24 cellular contexts compared by ENCODE assay signal in the genomic region with DNA sequence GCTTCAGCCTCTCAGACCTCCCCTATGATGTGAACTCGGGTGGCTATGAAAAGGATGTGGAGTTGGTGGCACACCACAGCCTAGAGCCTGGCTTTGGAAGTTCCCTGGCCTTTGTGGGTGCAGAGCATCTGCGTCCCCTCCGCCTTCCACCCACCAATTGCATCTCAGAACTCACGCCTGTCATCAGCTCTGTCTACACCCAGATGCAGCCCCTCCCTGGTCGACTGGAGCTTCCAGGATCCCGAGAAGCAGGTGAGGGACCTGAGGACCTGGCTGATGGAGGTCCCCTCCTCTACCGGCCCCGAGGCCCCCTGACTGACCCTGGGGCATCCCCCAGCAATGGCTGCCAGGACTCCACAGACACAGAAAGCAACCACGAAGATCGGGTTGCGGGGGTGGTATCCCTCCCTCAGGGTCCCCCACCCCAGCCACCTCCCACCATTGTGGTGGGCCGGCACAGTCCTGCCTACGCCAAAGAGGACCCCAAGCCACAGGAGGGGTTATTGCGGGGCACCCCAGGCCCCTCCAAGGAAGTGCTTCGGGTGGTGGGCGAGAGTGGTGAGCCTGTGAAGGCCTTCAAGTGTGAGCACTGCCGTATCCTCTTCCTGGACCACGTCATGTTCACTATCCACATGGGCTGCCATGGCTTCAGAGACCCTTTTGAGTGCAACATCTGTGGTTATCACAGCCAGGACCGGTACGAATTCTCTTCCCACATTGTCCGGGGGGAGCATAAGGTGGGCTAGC. TPM values are rescaled to one million over a fixed set of nuclear protein-coding genes. Genes with fewer than 3 reads are reported as not detected.
DNase-seq lines count a peak whose midpoint lies in the region; ATAC-seq, FAIRE-seq and TF ChIP-seq lines count a peak whose summit lies in the region.
"Had no signal": no experiment of that assay in that cellular context is flagged by ENCODE, and none has a peak within 500 bp of the region (broad histone marks: within the 10 kb centered on the region; RNA-seq: fewer than 3 reads in every experiment).

No MANE protein-coding gene starts in this region.

- H3K27me3 ChIP-seq in body of pancreas, result no peaks in the 10 kb centered on the region
- H3K27me3 ChIP-seq: ascending aorta, right atrium auricular region had no signal

- intact Hi-C loops in body of pancreas (cut with DNase I), result loop anchor here (10.0 kb wide), 1 partner anchor 290 kb away; the partner anchor contains the start of gene GDF11

- H3K4me1 ChIP-seq in body of pancreas, result no peaks in the 10 kb centered on the region
- H3K4me1 ChIP-seq: ascending aorta, right atrium auricular region had no signal

- ATAC-seq in stimulated activated naive CD8-positive, alpha-beta T cell treated with anti-CD3 and anti-CD28 coated beads, Interleukin-15, Interleukin-2, amounts not matched to agents 100 U/mL and 50 U/mL, for 24 hours, result peak; percentile 71
- no peak for ATAC-seq in body of pancreas
- ATAC-seq in GM21619 (IDR thresholded peaks at IDR 0.05; ENCODE audit: unreplicated experiment), result no peak
- ATAC-seq: GM23338 had no signal

- H3K36me3 ChIP-seq in body of pancreas (replicated peaks in 1 of 2; ENCODE audit: insufficient read depth in 1 of 2, low read depth in 2 of 2), result peaks cover 0 to 3% of the 10 kb centered on the region in 2 donors

- 71 to 82% methylated on average over 16 to 20 of the region's 21 CpGs for WGBS in body of pancreas, 2 donors

- DNase-seq in activated effector memory CD4-positive, alpha-beta T cell treated with anti-CD3 and anti-CD28 coated beads, Interleukin-2, amount 50 U/mL, for 16 hours, result peak; percentile 72
- no peak for DNase-seq in activated effector memory CD4-positive, alpha-beta T cell treated with Interleukin-2 at 50 U/mL for 16 hours
- DNase-seq in activated CD8-positive, alpha-beta memory T cell treated with anti-CD3 and anti-CD28 coated beads for 48 hours (ENCODE audit: low read depth in 2 of 3, low spot score in 2 of 3), result peak in 2 of 3 experiments; percentile 17 to 44
- peak; percentile 32 for DNase-seq in effector CD4-positive, alpha-beta T cell
- peak; percentile 61 for DNase-seq in stimulated activated naive CD8-positive, alpha-beta T cell treated with anti-CD3 and anti-CD28 coated beads, Interleukin-15, Interleukin-2, amounts not matched to agents 100 U/mL and 50 U/mL, for 24 hours
- DNase-seq in RCC 7860 (ENCODE audit: low spot score), result no peak
- DNase-seq in body of pancreas, result no peak
- DNase-seq: activated gamma-delta T cell treated with Interleukin-2 at 50 U/mL for 16 hours, foreskin melanocyte, GF-D8, hippocampal formation, IMR-90, MM.1S, NCI-H1436, NCI-H524 treated with DMSO at 0.1 percent for 48 hours, occipital lobe, SK-N-SH had no signal

- no peaks in the 10 kb centered on the region for H3K9me3 ChIP-seq in body of pancreas
- H3K9me3 ChIP-seq: ascending aorta, right atrium auricular region, SK-N-SH had no signal

- no peak overlapping the region for H3K4me3 ChIP-seq in body of pancreas
- H3K4me3 ChIP-seq: ascending aorta, GM23338, right atrium auricular region had no signal

- no peak for TF ChIP-seq CTCF in body of pancreas (IDR thresholded peaks at IDR 0.05)

- no peak for FAIRE-seq in RCC 7860 (lab: Jason Lieb, UNC)
- FAIRE-seq: TTC549 had no signal

- no peak for TF ChIP-seq POLR2A in body of pancreas (IDR thresholded peaks at IDR 0.05)

- no peak overlapping the region for H3K27ac ChIP-seq in body of pancreas
- H3K27ac ChIP-seq: ascending aorta, C4-2B, HL-60, right atrium auricular region had no signal

RNA-seq across cellular contexts. Expression of gene RPS26, which starts 7.0 kb away (rescaled TPM):
- 100 to 1,000 TPM; 215 to 405 TPM for total RNA-seq in body of pancreas

RNA-seq across cellular contexts. Expression of gene IKZF4, which starts 13.9 kb away (rescaled TPM):
- total RNA-seq in body of pancreas, result 1 to 10 TPM; 2.6 to 7.6 TPM

RNA-seq across cellular contexts. Expression of gene SUOX, which starts 37.7 kb away (rescaled TPM):
- total RNA-seq in body of pancreas, result 10 to 100 TPM; 10.6 to 20.8 TPM

RNA-seq across cellular contexts. Expression of gene ERBB3, which starts 45.2 kb away (rescaled TPM):
- total RNA-seq in body of pancreas, result 10 to 100 TPM; 72.9 to 74.8 TPM

Comparison
In these comparisons a context has a peak if more than half of its experiments do, and no peak if none do; other contexts are left out.
1. DNase-seq: peak in activated effector memory CD4-positive, alpha-beta T cell treated with anti-CD3 and anti-CD28 coated beads, Interleukin-2, amount 50 U/mL, for 16 hours (single experiment), activated CD8-positive, alpha-beta memory T cell treated with anti-CD3 and anti-CD28 coated beads for 48 hours (2 of 3), effector CD4-positive, alpha-beta T cell (single experiment) and stimulated activated naive CD8-positive, alpha-beta T cell treated with anti-CD3 and anti-CD28 coated beads, Interleukin-15, Interleukin-2, amounts not matched to agents 100 U/mL and 50 U/mL, for 24 hours (single experiment); none in activated effector memory CD4-positive, alpha-beta T cell treated with Interleukin-2 at 50 U/mL for 16 hours (single experiment), RCC 7860 (single experiment) and body of pancreas (0 of 4).